In genomic region chr9:90815183-90815943, GRCh38 we compare ENCODE assay signal across 2 cellular contexts.
TF ChIP-seq lines count a peak whose summit lies in the region.

No MANE protein-coding gene starts in this region.

TF ChIP-seq in HepG2, 621 proteins besides CTCF, POLR2A, EP300 and RAD21:
- TF ChIP-seq FOXK2 (IDR thresholded peaks at IDR 0.05) = no peak
- no peak for TF ChIP-seq ZNF574 (CRISPR knock-in tag; IDR thresholded peaks at IDR 0.05)
- no peak for TF ChIP-seq SAP130 (CRISPR knock-in tag; IDR thresholded peaks at IDR 0.05; ENCODE audit: low read depth)
- no peak for TF ChIP-seq CBX5 (CRISPR knock-in tag; IDR thresholded peaks at IDR 0.05; ENCODE audit: borderline replicate concordance)
- no peak for TF ChIP-seq RARA (CRISPR knock-in tag; IDR thresholded peaks at IDR 0.05)
- no peak for TF ChIP-seq MED1 (CRISPR knock-in tag; IDR thresholded peaks at IDR 0.05)
- TF ChIP-seq RNF219 (CRISPR knock-in tag; IDR thresholded peaks at IDR 0.05) = no peak

TF ChIP-seq in H1, 55 proteins besides CTCF, POLR2A, EP300 and RAD21:
- TF ChIP-seq E2F6 (IDR thresholded peaks at IDR 0.05) (no peak), EZH2 (IDR thresholded peaks at IDR 0.05; ENCODE audit: low read depth, low read length, severe bottlenecking) (no peak), TAF1 (IDR thresholded peaks at IDR 0.05; ENCODE audit: low read depth, low read length) (no peak), NRF1 (IDR thresholded peaks at IDR 0.05; ENCODE audit: low read depth, low read length) (no peak), TAF7 (optimal IDR thresholded peaks at IDR 0.05; ENCODE audit: borderline replicate concordance, low read depth, low read length) (no peak), SIX5 (IDR thresholded peaks at IDR 0.05; ENCODE audit: low read depth, low read length) (no peak), CBX8 (IDR thresholded peaks at IDR 0.05; ENCODE audit: borderline replicate concordance, low read depth, low read length) (no peak), TEAD4 (IDR thresholded peaks at IDR 0.05; ENCODE audit: low read depth, low read length) (no peak), MAFK (IDR thresholded peaks at IDR 0.05; ENCODE audit: low read depth, low read length) (no peak), RXRA (IDR thresholded peaks at IDR 0.05; ENCODE audit: insufficient read depth, low read depth, low read length) (no peak), ZNF274 (IDR thresholded peaks at IDR 0.05; ENCODE audit: borderline replicate concordance, extremely low read depth, low read length) (no peak)
